In the genomic region with DNA sequence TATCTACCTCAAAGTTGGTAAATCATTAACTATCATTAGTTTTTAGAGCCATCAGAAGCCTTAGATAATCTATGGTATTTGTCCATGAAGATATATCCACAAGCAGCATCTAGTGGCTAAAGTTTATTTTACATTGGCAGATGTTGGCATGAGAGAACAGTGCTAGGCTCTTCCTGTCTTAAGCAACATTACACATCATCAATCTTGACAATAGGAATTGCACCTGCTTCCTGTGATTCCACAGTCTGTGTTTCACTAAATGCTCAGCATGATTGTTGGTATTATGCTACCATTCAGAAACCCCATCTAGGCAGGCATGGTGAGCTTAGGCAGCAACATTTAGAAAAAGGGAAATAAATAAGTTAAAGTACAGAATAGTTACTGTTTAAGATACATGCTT, we compare ENCODE assay signal across 15 cellular contexts.
DNase-seq lines count a peak whose midpoint lies in the region; ATAC-seq and TF ChIP-seq lines count a peak whose summit lies in the region.
"Had no signal": no experiment of that assay in that cellular context is flagged by ENCODE, and none has a peak within 500 bp of the region (broad histone marks: within the 10 kb centered on the region; RNA-seq: fewer than 3 reads in every experiment).

No MANE protein-coding gene starts in this region.

- H3K4me1 ChIP-seq in esophagus squamous epithelium, result no peaks in the 10 kb centered on the region
- no peaks in the 10 kb centered on the region for H3K4me1 ChIP-seq in right lobe of liver

- intact Hi-C loops in esophagus squamous epithelium (cut with DNase I) (no loop called here), right lobe of liver (cut with DNase I) (no loop called here)

- TF ChIP-seq POLR2A in esophagus squamous epithelium (IDR thresholded peaks at IDR 0.05), result no peak
- TF ChIP-seq POLR2A in right lobe of liver (IDR thresholded peaks at IDR 0.05), result no peak

- ATAC-seq in right lobe of liver, result no peak
- ATAC-seq: HCT116, left lobe of liver had no signal

- TF ChIP-seq CTCF in esophagus squamous epithelium (IDR thresholded peaks at IDR 0.05) (no peak), right lobe of liver (IDR thresholded peaks at IDR 0.05) (no peak)

- no peaks in the 10 kb centered on the region for H3K9me3 ChIP-seq in esophagus squamous epithelium
- H3K9me3 ChIP-seq in right lobe of liver, result no peaks in the 10 kb centered on the region

- H3K36me3 ChIP-seq in esophagus squamous epithelium (no peaks in the 10 kb centered on the region), right lobe of liver (no peaks in the 10 kb centered on the region)

- H3K27ac ChIP-seq in esophagus squamous epithelium (no peak overlapping the region), right lobe of liver (no peak overlapping the region)

- H3K4me3 ChIP-seq in esophagus squamous epithelium (no peak overlapping the region), right lobe of liver (no peak overlapping the region)

- peak; percentile 31 for DNase-seq in DMS153 treated with DMSO at 0.1 percent for 48 hours (lab: John Stamatoyannopoulos, UW; ENCODE audit: unreplicated experiment)
- peak; percentile 15 for DNase-seq in NCI-H1105 (lab: John Stamatoyannopoulos, UW)
- peak; percentile 42 for DNase-seq in NCI-H524 treated with DMSO at 0.1 percent for 48 hours (lab: John Stamatoyannopoulos, UW)
- DNase-seq in dermis microvascular lymphatic vessel endothelial cell (ENCODE audit: low read depth in 2 of 2), result peak; percentile 11 to 63
- no peak for DNase-seq in esophagus squamous epithelium (lab: John Stamatoyannopoulos, UW)
- no peak for DNase-seq in GM19240 (ENCODE audit: insufficient read length, low spot score)
- DNase-seq in right lobe of liver, result no peak
- no peak for DNase-seq in Ammon's horn (ENCODE audit: low spot score)
- DNase-seq: activated naive CD4-positive, alpha-beta T cell treated with anti-CD3 and anti-CD28 coated beads, Interleukin-2, amount 50 U/mL, for 16 hours; caudate nucleus; GDM1; head of caudate nucleus; NCI-H226 had no signal

- H3K27me3 ChIP-seq in esophagus squamous epithelium, result no peaks in the 10 kb centered on the region
- H3K27me3 ChIP-seq in right lobe of liver, result no peaks in the 10 kb centered on the region

Comparison
In these comparisons a context has a peak if more than half of its experiments do, and no peak if none do; other contexts are left out.
1. DNase-seq: peak in DMS153 treated with DMSO at 0.1 percent for 48 hours (single experiment), NCI-H1105 (single experiment), NCI-H524 treated with DMSO at 0.1 percent for 48 hours (single experiment) and dermis microvascular lymphatic vessel endothelial cell (2 of 2); none in esophagus squamous epithelium (single experiment), GM19240 (single experiment), right lobe of liver (0 of 3) and Ammon's horn (single experiment).